Comparison of ENCODE assay signal across 1 cellular context in the genomic region with DNA sequence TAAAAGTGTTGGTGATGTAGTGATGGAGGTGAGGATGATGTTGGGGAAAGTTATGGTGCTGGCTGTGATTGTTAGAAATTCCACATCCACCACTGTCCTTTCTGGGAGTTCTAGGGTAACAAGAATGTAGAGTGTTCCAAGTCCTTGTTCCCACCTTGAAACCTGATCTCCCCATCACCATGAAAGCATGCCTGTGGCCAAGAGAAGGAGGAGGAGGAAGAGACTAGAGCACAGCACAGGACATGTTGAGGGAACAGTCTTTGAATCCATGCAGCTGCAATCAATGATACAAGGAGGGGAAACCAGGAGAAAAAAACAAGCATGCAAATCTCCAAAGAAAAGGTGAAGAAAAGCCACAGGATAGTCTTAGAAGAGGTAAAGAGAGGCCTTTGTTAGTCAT.
TF ChIP-seq lines count a peak whose summit lies in the region.

No MANE protein-coding gene starts in this region.

TF ChIP-seq in H1, 55 proteins besides CTCF, POLR2A, EP300 and RAD21:
- TF ChIP-seq RNF2 (IDR thresholded peaks at IDR 0.05; ENCODE audit: borderline replicate concordance, low read depth, low read length, missing control alignments, poor library complexity, severe bottlenecking) (no peak), TEAD4 (IDR thresholded peaks at IDR 0.05; ENCODE audit: low read depth, low read length) (0 out of 2 replicates have a peak, but pooled peaks have one; percentile 26), EZH2 (IDR thresholded peaks at IDR 0.05; ENCODE audit: low read depth, low read length, severe bottlenecking) (no peak), SRF (IDR thresholded peaks at IDR 0.05; ENCODE audit: low read depth, low read length) (no peak), KDM4A (IDR thresholded peaks at IDR 0.05; ENCODE audit: low read depth, low read length, severe bottlenecking) (no peak), SP4 (IDR thresholded peaks at IDR 0.05; ENCODE audit: low read length) (no peak)
- TF ChIP-seq, protein P1, sequence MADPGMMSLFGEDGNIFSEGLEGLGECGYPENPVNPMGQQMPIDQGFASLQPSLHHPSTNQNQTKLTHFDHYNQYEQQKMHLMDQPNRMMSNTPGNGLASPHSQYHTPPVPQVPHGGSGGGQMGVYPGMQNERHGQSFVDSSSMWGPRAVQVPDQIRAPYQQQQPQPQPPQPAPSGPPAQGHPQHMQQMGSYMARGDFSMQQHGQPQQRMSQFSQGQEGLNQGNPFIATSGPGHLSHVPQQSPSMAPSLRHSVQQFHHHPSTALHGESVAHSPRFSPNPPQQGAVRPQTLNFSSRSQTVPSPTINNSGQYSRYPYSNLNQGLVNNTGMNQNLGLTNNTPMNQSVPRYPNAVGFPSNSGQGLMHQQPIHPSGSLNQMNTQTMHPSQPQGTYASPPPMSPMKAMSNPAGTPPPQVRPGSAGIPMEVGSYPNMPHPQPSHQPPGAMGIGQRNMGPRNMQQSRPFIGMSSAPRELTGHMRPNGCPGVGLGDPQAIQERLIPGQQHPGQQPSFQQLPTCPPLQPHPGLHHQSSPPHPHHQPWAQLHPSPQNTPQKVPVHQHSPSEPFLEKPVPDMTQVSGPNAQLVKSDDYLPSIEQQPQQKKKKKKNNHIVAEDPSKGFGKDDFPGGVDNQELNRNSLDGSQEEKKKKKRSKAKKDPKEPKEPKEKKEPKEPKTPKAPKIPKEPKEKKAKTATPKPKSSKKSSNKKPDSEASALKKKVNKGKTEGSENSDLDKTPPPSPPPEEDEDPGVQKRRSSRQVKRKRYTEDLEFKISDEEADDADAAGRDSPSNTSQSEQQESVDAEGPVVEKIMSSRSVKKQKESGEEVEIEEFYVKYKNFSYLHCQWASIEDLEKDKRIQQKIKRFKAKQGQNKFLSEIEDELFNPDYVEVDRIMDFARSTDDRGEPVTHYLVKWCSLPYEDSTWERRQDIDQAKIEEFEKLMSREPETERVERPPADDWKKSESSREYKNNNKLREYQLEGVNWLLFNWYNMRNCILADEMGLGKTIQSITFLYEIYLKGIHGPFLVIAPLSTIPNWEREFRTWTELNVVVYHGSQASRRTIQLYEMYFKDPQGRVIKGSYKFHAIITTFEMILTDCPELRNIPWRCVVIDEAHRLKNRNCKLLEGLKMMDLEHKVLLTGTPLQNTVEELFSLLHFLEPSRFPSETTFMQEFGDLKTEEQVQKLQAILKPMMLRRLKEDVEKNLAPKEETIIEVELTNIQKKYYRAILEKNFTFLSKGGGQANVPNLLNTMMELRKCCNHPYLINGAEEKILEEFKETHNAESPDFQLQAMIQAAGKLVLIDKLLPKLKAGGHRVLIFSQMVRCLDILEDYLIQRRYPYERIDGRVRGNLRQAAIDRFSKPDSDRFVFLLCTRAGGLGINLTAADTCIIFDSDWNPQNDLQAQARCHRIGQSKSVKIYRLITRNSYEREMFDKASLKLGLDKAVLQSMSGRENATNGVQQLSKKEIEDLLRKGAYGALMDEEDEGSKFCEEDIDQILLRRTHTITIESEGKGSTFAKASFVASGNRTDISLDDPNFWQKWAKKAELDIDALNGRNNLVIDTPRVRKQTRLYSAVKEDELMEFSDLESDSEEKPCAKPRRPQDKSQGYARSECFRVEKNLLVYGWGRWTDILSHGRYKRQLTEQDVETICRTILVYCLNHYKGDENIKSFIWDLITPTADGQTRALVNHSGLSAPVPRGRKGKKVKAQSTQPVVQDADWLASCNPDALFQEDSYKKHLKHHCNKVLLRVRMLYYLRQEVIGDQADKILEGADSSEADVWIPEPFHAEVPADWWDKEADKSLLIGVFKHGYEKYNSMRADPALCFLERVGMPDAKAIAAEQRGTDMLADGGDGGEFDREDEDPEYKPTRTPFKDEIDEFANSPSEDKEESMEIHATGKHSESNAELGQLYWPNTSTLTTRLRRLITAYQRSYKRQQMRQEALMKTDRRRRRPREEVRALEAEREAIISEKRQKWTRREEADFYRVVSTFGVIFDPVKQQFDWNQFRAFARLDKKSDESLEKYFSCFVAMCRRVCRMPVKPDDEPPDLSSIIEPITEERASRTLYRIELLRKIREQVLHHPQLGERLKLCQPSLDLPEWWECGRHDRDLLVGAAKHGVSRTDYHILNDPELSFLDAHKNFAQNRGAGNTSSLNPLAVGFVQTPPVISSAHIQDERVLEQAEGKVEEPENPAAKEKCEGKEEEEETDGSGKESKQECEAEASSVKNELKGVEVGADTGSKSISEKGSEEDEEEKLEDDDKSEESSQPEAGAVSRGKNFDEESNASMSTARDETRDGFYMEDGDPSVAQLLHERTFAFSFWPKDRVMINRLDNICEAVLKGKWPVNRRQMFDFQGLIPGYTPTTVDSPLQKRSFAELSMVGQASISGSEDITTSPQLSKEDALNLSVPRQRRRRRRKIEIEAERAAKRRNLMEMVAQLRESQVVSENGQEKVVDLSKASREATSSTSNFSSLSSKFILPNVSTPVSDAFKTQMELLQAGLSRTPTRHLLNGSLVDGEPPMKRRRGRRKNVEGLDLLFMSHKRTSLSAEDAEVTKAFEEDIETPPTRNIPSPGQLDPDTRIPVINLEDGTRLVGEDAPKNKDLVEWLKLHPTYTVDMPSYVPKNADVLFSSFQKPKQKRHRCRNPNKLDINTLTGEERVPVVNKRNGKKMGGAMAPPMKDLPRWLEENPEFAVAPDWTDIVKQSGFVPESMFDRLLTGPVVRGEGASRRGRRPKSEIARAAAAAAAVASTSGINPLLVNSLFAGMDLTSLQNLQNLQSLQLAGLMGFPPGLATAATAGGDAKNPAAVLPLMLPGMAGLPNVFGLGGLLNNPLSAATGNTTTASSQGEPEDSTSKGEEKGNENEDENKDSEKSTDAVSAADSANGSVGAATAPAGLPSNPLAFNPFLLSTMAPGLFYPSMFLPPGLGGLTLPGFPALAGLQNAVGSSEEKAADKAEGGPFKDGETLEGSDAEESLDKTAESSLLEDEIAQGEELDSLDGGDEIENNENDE (IDR thresholded peaks at IDR 0.05; ENCODE audit: insufficient replicate concordance, low read length): peak; percentile 26
- TF ChIP-seq, protein P2, sequence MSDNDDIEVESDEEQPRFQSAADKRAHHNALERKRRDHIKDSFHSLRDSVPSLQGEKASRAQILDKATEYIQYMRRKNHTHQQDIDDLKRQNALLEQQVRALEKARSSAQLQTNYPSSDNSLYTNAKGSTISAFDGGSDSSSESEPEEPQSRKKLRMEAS (IDR thresholded peaks at IDR 0.05): 0 out of 2 replicates have a peak, but pooled peaks have one; percentile 20
- TF ChIP-seq, protein P3, sequence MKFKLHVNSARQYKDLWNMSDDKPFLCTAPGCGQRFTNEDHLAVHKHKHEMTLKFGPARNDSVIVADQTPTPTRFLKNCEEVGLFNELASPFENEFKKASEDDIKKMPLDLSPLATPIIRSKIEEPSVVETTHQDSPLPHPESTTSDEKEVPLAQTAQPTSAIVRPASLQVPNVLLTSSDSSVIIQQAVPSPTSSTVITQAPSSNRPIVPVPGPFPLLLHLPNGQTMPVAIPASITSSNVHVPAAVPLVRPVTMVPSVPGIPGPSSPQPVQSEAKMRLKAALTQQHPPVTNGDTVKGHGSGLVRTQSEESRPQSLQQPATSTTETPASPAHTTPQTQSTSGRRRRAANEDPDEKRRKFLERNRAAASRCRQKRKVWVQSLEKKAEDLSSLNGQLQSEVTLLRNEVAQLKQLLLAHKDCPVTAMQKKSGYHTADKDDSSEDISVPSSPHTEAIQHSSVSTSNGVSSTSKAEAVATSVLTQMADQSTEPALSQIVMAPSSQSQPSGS (IDR thresholded peaks at IDR 0.05; ENCODE audit: low read length): no peak
